Comparison of ENCODE assay signal across 9 cellular contexts in genomic region chr19:38233740-38234251, GRCh38. TPM values are rescaled to one million over a fixed set of nuclear protein-coding genes. Genes with fewer than 3 reads are reported as not detected.
A peak's percentile ranks its signal among the peaks of the same experiment; 100 is the strongest.
DNase-seq lines count a peak whose midpoint lies in the region; ATAC-seq and TF ChIP-seq lines count a peak whose summit lies in the region.
"Had no signal": no experiment of that assay in that cellular context is flagged by ENCODE, and none has a peak within 500 bp of the region (broad histone marks: within the 10 kb centered on the region; RNA-seq: fewer than 3 reads in every experiment).

No MANE protein-coding gene starts in this region.

- H3K27ac Mint-ChIP-seq in activated CD4-positive, alpha-beta T cell treated with anti-CD3 and anti-CD28 coated beads for 36 hours, result no peak overlapping the region

- WGBS in lower leg skin, 2 donors, result 37 to 45% methylated on average over 7 of the region's 7 CpGs

- TF ChIP-seq POLR2A in lower leg skin (IDR thresholded peaks at IDR 0.05), result no peak

- ATAC-seq in activated CD4-positive, alpha-beta T cell treated with anti-CD3 and anti-CD28 coated beads for 36 hours, result peak; percentile 59

- H3K4me3 ChIP-seq in choroid plexus epithelial cell (ENCODE audit: low read depth, low read length) (no peak overlapping the region), lower leg skin (ENCODE audit: low read depth, poor library complexity, severe bottlenecking) (no peak overlapping the region)

- CTCF ChIA-PET in activated CD4-positive, alpha-beta T cell treated with anti-CD3 and anti-CD28 coated beads for 36 hours (lab: Charles Lee), result interaction anchor here (0.6 to 3.2 kb wide), 9 partner anchors 10 to 331 kb away, joined by 3 to 18 read pairs (median 3); partner anchors contain the start of gene PSMD8

- peaks cover 3% of the 10 kb centered on the region for H3K4me1 Mint-ChIP-seq in activated CD4-positive, alpha-beta T cell treated with anti-CD3 and anti-CD28 coated beads for 36 hours

- peak; percentile 58 for DNase-seq in SIG-M5 treated with dmso at 0.1 percent for 504 hours (lab: John Stamatoyannopoulos, UW; ENCODE audit: unreplicated experiment)
- no peak for DNase-seq in SIG-M5 (lab: John Stamatoyannopoulos, UW)
- peak; percentile 43 for DNase-seq in NCI-H226
- peak; percentile 93 for DNase-seq in activated CD4-positive, alpha-beta T cell treated with anti-CD3 and anti-CD28 coated beads for 36 hours
- peak; percentile 74 for DNase-seq in choroid plexus epithelial cell (ENCODE audit: low read depth)
- peak; percentile 62 to 95 for DNase-seq in lower leg skin (ENCODE audit: low spot score in 2 of 2)
- peak; percentile 50 for DNase-seq in stimulated activated CD8-positive, alpha-beta memory T cell treated with anti-CD3 and anti-CD28 coated beads, Interleukin-12 subunit alpha, Interleukin-12 subunit beta, amount 100 ng/mL, for 24 hours (ENCODE audit: extremely low read depth)
- DNase-seq in foreskin melanocyte, result no peak

- H3K4me3 Mint-ChIP-seq in activated CD4-positive, alpha-beta T cell treated with anti-CD3 and anti-CD28 coated beads for 36 hours, result no peak overlapping the region

- H3K9me3 Mint-ChIP-seq in activated CD4-positive, alpha-beta T cell treated with anti-CD3 and anti-CD28 coated beads for 36 hours (ENCODE audit: low read depth), result no peaks in the 10 kb centered on the region

- POLR2A ChIA-PET in activated CD4-positive, alpha-beta T cell treated with anti-CD3 and anti-CD28 coated beads for 36 hours (lab: Charles Lee), result no interaction called here

- intact Hi-C loops in activated CD4-positive, alpha-beta T cell treated with anti-CD3 and anti-CD28 coated beads for 36 hours (cut with DNase I, micrococcal nuclease), result loop anchor here (1.0 to 5.0 kb wide), 3 partner anchors 91 to 384 kb away; partner anchors contain the start of genes CATSPERG (in 1 of the 2) and MAP4K1 (in 1 of the 2)
- intact Hi-C loops in lower leg skin (cut with DNase I; ENCODE audit: low total_unique reads), result no loop called here

- H3K27me3 Mint-ChIP-seq in activated CD4-positive, alpha-beta T cell treated with anti-CD3 and anti-CD28 coated beads for 36 hours, result peaks cover 24% of the 10 kb centered on the region

- no peaks in the 10 kb centered on the region for H3K36me3 Mint-ChIP-seq in activated CD4-positive, alpha-beta T cell treated with anti-CD3 and anti-CD28 coated beads for 36 hours (ENCODE audit: low read depth)

- TF ChIP-seq CTCF in choroid plexus epithelial cell (conservative IDR thresholded peaks at IDR 0.05; ENCODE audit: low read depth, low read length) (peak; percentile 93), lower leg skin (IDR thresholded peaks at IDR 0.05) (no peak)

RNA-seq across cellular contexts. Expression of gene DPF1, which starts 9.8 kb away (rescaled TPM):
- total RNA-seq in activated CD4-positive, alpha-beta T cell treated with anti-CD3 and anti-CD28 coated beads for 36 hours, result 1 to 10 TPM in 1 of 2 experiments, under 1 TPM in 1; 0.91 to 1.2 TPM
- not detected for total RNA-seq in lower leg skin
- total RNA-seq: mononuclear cell had no signal

RNA-seq across cellular contexts. Expression of gene PPP1R14A, which starts 22.4 kb away (rescaled TPM):
- 1 to 10 TPM; 1.6 to 1.7 TPM for total RNA-seq in activated CD4-positive, alpha-beta T cell treated with anti-CD3 and anti-CD28 coated beads for 36 hours
- total RNA-seq in lower leg skin, result 10 to 100 TPM in 1 of 4 donors, 1 to 10 TPM in 3; 3.8 to 19.6 (median 7.1) TPM

RNA-seq across cellular contexts. Expression of gene SPINT2, which starts 30.6 kb away (rescaled TPM):
- total RNA-seq in activated CD4-positive, alpha-beta T cell treated with anti-CD3 and anti-CD28 coated beads for 36 hours, result 10 to 100 TPM; 46.0 to 49.0 TPM
- 100 to 1,000 TPM; 401 to 505 (median 497) TPM for total RNA-seq in lower leg skin

Comparison
In these comparisons a context has a peak if more than half of its experiments do, and no peak if none do; other contexts are left out.
1. DNase-seq: peak in SIG-M5 treated with dmso at 0.1 percent for 504 hours (single experiment), NCI-H226 (single experiment), activated CD4-positive, alpha-beta T cell treated with anti-CD3 and anti-CD28 coated beads for 36 hours (single experiment), choroid plexus epithelial cell (single experiment), lower leg skin (2 of 2) and stimulated activated CD8-positive, alpha-beta memory T cell treated with anti-CD3 and anti-CD28 coated beads, Interleukin-12 subunit alpha, Interleukin-12 subunit beta, amount 100 ng/mL, for 24 hours (single experiment); none in SIG-M5 (single experiment) and foreskin melanocyte (single experiment).
2. RNA of gene SPINT2, which starts 30.6 kb away (total RNA-seq): 401 to 505 TPM in lower leg skin; 46.0 to 49.0 TPM in activated CD4-positive, alpha-beta T cell treated with anti-CD3 and anti-CD28 coated beads for 36 hours; every median in the first group is over 4 times any median in the second.